8 cellular contexts compared by ENCODE assay signal in the genomic region with DNA sequence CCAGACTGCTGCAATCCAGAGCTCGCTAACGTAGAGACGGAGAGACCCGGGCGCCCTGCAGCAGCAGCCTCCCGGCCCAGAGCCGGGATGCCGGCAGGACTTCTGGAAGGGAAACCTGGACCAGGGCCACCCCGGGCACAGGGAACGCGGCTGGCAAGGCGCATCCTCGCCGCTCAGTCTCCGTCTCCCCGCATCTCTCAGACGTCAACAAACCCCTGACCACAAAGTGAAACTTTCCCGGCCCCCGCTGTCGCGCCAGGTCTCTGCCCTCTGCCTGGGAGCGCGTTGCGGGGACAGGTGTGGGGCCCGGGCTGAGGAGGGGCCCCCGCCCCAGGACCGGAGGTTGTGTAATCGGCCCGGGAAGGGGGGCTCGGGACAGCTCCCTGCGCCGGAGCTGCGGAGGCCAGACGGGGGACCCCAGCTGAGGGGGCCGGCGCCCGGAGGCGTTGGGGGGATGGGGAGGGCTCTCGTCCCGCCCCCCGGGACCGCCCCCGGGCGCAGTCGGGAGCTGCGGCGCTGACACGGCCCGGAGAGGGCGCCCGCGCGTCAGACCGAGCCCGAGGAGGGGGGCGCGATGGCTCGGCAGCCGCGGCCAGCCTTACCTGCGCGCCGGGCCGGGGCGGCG.
DNase-seq lines count a peak whose midpoint lies in the region; ATAC-seq and TF ChIP-seq lines count a peak whose summit lies in the region.

No MANE protein-coding gene starts in this region.

- H3K9me3 Mint-ChIP-seq in Calu3 (ENCODE audit: low read depth, unreplicated experiment), result no peaks in the 10 kb centered on the region

- no peaks in the 10 kb centered on the region for H3K27me3 Mint-ChIP-seq in Calu3 (ENCODE audit: unreplicated experiment)

- CTCF ChIA-PET in Calu3 (lab: Charles Lee), result interaction anchor here (0.7 to 1.0 kb wide), 8 partner anchors 8 to 373 kb away, joined by 3 to 9 read pairs (median 4); no protein-coding TSS in a partner anchor

- intact Hi-C loops in Calu3 (cut with micrococcal nuclease; ENCODE audit: unreplicated experiment), result loop anchor here (10.0 kb wide), 2 partner anchors 121 to 221 kb away; a partner anchor contains a TSS
- intact Hi-C loops in head of caudate nucleus (cut with DNase I), result loop anchor here (10.0 kb wide), 1 partner anchor 111 kb away; no protein-coding TSS in a partner anchor

- no TSS peak for BruUV-seq in Calu3 (replicated peaks; lab: Mats Ljungman, UMichigan)

- TF ChIP-seq POLR2A in GM19099 (IDR thresholded peaks at IDR 0.05; ENCODE audit: extremely low read depth, insufficient read length, low read depth), result peak; percentile 4

- peak overlapping the region; percentile 34 for H3K27ac Mint-ChIP-seq in Calu3 (ENCODE audit: unreplicated experiment)

- no peak for TF ChIP-seq CTCF in Calu3 (IDR thresholded peaks at IDR 0.05; ENCODE audit: unreplicated experiment)
- no peak for TF ChIP-seq CTCF in omental fat pad (IDR thresholded peaks at IDR 0.05)

- peaks cover 28% of the 10 kb centered on the region for H3K36me3 Mint-ChIP-seq in Calu3 (ENCODE audit: insufficient read depth, unreplicated experiment)

- DNase-seq in Calu3, result peak; percentile 56
- DNase-seq in NCI-H446 treated with DMSO at 0.1 percent for 48 hours (lab: John Stamatoyannopoulos, UW), result peak; percentile 23
- peak; percentile 56 for DNase-seq in activated naive CD4-positive, alpha-beta T cell treated with Interleukin-2 at 50 U/mL for 16 hours
- peak; percentile 24 to 88 (median 70) for DNase-seq in head of caudate nucleus
- DNase-seq in omental fat pad (ENCODE audit: low spot score), result no peak
- DNase-seq in cortex of kidney (lab: John Stamatoyannopoulos, UW), result no peak

- H3K4me1 Mint-ChIP-seq in Calu3 (ENCODE audit: low read depth, unreplicated experiment), result peaks cover 39% of the 10 kb centered on the region

- H3K4me3 Mint-ChIP-seq in Calu3 (ENCODE audit: low read depth, unreplicated experiment), result peak overlapping the region; percentile 87

- ATAC-seq in HG03139 (IDR thresholded peaks at IDR 0.05; ENCODE audit: unreplicated experiment) (peak; percentile 54), omental fat pad (ENCODE audit: low FRiP score) (peak; percentile 92)

Comparison
In these comparisons a context has a peak if more than half of its experiments do, and no peak if none do; other contexts are left out.
1. DNase-seq: peak in Calu3 (single experiment), NCI-H446 treated with DMSO at 0.1 percent for 48 hours (single experiment), activated naive CD4-positive, alpha-beta T cell treated with Interleukin-2 at 50 U/mL for 16 hours (single experiment) and head of caudate nucleus (42 of 42); none in omental fat pad (single experiment) and cortex of kidney (single experiment).